Comparison of ENCODE assay signal across 27 cellular contexts in the genomic region with DNA sequence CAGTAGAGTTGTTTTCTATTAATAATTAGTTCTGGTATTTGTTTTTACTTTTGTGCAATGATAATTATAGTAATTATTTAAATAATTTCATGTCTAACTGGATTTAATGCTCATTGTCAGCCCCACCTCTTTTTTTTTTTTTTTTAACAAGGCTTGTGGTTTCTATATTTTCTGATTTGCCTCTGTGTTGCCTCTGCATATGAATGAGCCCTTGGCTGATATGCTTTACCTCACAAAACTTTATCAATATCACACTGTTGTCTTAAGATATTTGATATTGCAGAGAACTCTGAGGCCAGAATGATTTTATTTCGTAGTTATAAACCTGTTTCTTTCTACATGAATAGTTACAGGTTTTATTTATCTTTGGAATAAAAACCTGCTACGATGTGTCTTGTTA.
A peak's percentile ranks its signal among the peaks of the same experiment; 100 is the strongest.
DNase-seq lines count a peak whose midpoint lies in the region; ATAC-seq and TF ChIP-seq lines count a peak whose summit lies in the region.
"Had no signal": no experiment of that assay in that cellular context is flagged by ENCODE, and none has a peak within 500 bp of the region (broad histone marks: within the 10 kb centered on the region; RNA-seq: fewer than 3 reads in every experiment).

No MANE protein-coding gene starts in this region.

- peaks cover 8 to 12% of the 10 kb centered on the region in 2 experiments; a peak in 3 of 4 replicates for H3K4me1 ChIP-seq in HCT116 (ENCODE audit: control insufficient read depth in 1 of 2, insufficient read depth in 2 of 2, low read length in 2 of 2)
- peaks cover 51% of the 10 kb centered on the region for H3K4me1 ChIP-seq in OCI-LY1 (ENCODE audit: insufficient read depth, low read length, severe bottlenecking)
- H3K4me1 ChIP-seq: HAP-1 had no signal

- POLR2A ChIA-PET in HCT116 (lab: Charles Lee) = no interaction called here

- H3K4me3 Mint-ChIP-seq in activated naive CD4-positive, alpha-beta T cell treated with anti-CD3 and anti-CD28 coated beads for 36 hours = no peak overlapping the region
- H3K4me3 Mint-ChIP-seq: B cell; CD8-positive, alpha-beta T cell had no signal

- H3K4me1 Mint-ChIP-seq in activated naive CD4-positive, alpha-beta T cell treated with anti-CD3 and anti-CD28 coated beads for 36 hours (ENCODE audit: low read depth) = peaks cover 13% of the 10 kb centered on the region

- no peaks in the 10 kb centered on the region for H3K79me2 ChIP-seq in HCT116 (ENCODE audit: insufficient read depth, low read length)
- no peaks in the 10 kb centered on the region for H3K79me2 ChIP-seq in OCI-LY1 (ENCODE audit: insufficient read depth, low read length)

- CTCF ChIA-PET in HCT116 (lab: Charles Lee) = no interaction called here
- CTCF ChIA-PET in activated naive CD4-positive, alpha-beta T cell treated with anti-CD3 and anti-CD28 coated beads for 36 hours (lab: Charles Lee) = no interaction called here

- H3K27me3 ChIP-seq in HCT116 (ENCODE audit: insufficient read depth, low read length) (no peaks in the 10 kb centered on the region), OCI-LY1 (ENCODE audit: insufficient read depth, low read length) (no peaks in the 10 kb centered on the region)
- H3K27me3 ChIP-seq: SJCRH30 had no signal

- peaks cover 1% of the 10 kb centered on the region for H3K36me3 Mint-ChIP-seq in activated naive CD4-positive, alpha-beta T cell treated with anti-CD3 and anti-CD28 coated beads for 36 hours (ENCODE audit: low read depth)
- H3K36me3 Mint-ChIP-seq: CD8-positive, alpha-beta T cell had no signal

- BruUV-seq in HCT116 (replicated peaks; lab: Mats Ljungman, UMichigan) = no TSS peak

- H3K9me2 ChIP-seq in HCT116 (ENCODE audit: insufficient read depth) (no peaks in the 10 kb centered on the region), OCI-LY1 (ENCODE audit: low read depth, low read length) (no peaks in the 10 kb centered on the region)

- no peak for TF ChIP-seq RAD21 in HCT116 (IDR thresholded peaks at IDR 0.05; ENCODE audit: low read depth)

- H3K36me3 ChIP-seq in HCT116 (ENCODE audit: control insufficient read depth in 1 of 2, insufficient read depth in 2 of 2, low read length in 2 of 2) (no peaks in the 10 kb centered on the region), OCI-LY1 (ENCODE audit: insufficient read depth, low read length) (no peaks in the 10 kb centered on the region)
- H3K36me3 ChIP-seq: HAP-1, SJCRH30 had no signal

- no peak for TF ChIP-seq CTCF in HCT116 (IDR thresholded peaks at IDR 0.05 in 2 of 3, conservative IDR thresholded peaks at IDR 0.05 in 1 of 3; ENCODE audit: borderline replicate concordance in 1 of 3, insufficient read depth in 1 of 3, low read depth in 2 of 3, low read length in 2 of 3)
- no peak for TF ChIP-seq CTCF in OCI-LY1 (IDR thresholded peaks at IDR 0.05; ENCODE audit: low read length)
- TF ChIP-seq CTCF in foreskin fibroblast (IDR thresholded peaks at IDR 0.05; ENCODE audit: low read depth, low read length) = no peak

- H2AFZ ChIP-seq in HCT116 (ENCODE audit: low read depth, low read length, poor library complexity, severe bottlenecking) (peak overlapping the region; percentile 85), OCI-LY1 (ENCODE audit: low read length) (peak overlapping the region; percentile 77; the same call in 1 of the 2 replicates)

- ATAC-seq in HCT116 (no peak), HG03460 (IDR thresholded peaks at IDR 0.05; ENCODE audit: unreplicated experiment) (no peak)
- ATAC-seq: CD8-positive, alpha-beta T cell; HepG2; Right ventricle myocardium inferior had no signal

- peaks cover 2% of the 10 kb centered on the region for H3K27me3 Mint-ChIP-seq in activated naive CD4-positive, alpha-beta T cell treated with anti-CD3 and anti-CD28 coated beads for 36 hours (ENCODE audit: low read depth)
- H3K27me3 Mint-ChIP-seq: B cell had no signal

- H3K9me3 ChIP-seq in HCT116 (ENCODE audit: control insufficient read depth in 1 of 2, insufficient read depth in 1 of 2, low read depth in 1 of 2, low read length in 2 of 2) (no peaks in the 10 kb centered on the region), OCI-LY1 (ENCODE audit: low read length) (no peaks in the 10 kb centered on the region)
- H3K9me3 ChIP-seq: Caco-2, HAP-1, SJCRH30 had no signal

- no peak overlapping the region for H3K27ac ChIP-seq in HCT116 (ENCODE audit: low read depth, low read length)
- H3K27ac ChIP-seq in OCI-LY1 (ENCODE audit: low read depth, low read length, poor library complexity, severe bottlenecking) = peak overlapping the region; percentile 93
- H3K27ac ChIP-seq: C4-2B, SJCRH30 had no signal

- intact Hi-C loops in HCT116 (cut with micrococcal nuclease) = no loop called here
- intact Hi-C loops in activated naive CD4-positive, alpha-beta T cell treated with anti-CD3 and anti-CD28 coated beads for 36 hours (cut with micrococcal nuclease) = no loop called here

- no peak for TF ChIP-seq POLR2A in HCT116 (IDR thresholded peaks at IDR 0.05; ENCODE audit: borderline replicate concordance, extremely low read depth, insufficient read depth, insufficient read length)

- no peaks in the 10 kb centered on the region for H3K9me3 Mint-ChIP-seq in activated naive CD4-positive, alpha-beta T cell treated with anti-CD3 and anti-CD28 coated beads for 36 hours
- H3K9me3 Mint-ChIP-seq: CD8-positive, alpha-beta T cell had no signal

- H3K9ac ChIP-seq in HCT116 (ENCODE audit: low read length) (no peak overlapping the region), OCI-LY1 (ENCODE audit: low read length) (peak overlapping the region; percentile 62)

- no peak for DNase-seq in HCT116 (ENCODE audit: low read depth, low spot score)
- DNase-seq in SW480 (ENCODE audit: low spot score) = peak; percentile 13
- no peak for DNase-seq in foreskin fibroblast
- no peak for DNase-seq in activated naive CD4-positive, alpha-beta T cell treated with anti-CD3 and anti-CD28 coated beads for 36 hours
- DNase-seq in NOMO-1 treated with dmso at 0.1 percent for 144 hours (lab: John Stamatoyannopoulos, UW; ENCODE audit: unreplicated experiment) = no peak
- DNase-seq: Caco-2; CD8-positive, alpha-beta T cell; DMS 273 treated with DMSO at 0.1 percent for 48 hours; DMS79; GF-D8; GOT3; Kasumi-1; MV-4-11; NCI-H1105; NCI-H1436 treated with DMSO at 0.1 percent for 48 hours; NCI-H187 treated with DMSO at 0.1 percent for 48 hours; NCI-H524 treated with DMSO at 0.1 percent for 48 hours; NCI-H82; NK-92 treated with Interleukin-12 subunit alpha and Interleukin-12 subunit beta, amount 100 ng/mL, for 24 hours; SJCRH30 had no signal

- H3F3A ChIP-seq in OCI-LY1 (ENCODE audit: insufficient read depth, low read length) = peaks cover 16% of the 10 kb centered on the region; the same call in 1 of the 2 replicates

- RAD21 ChIA-PET in HCT116 (lab: Charles Lee; ENCODE audit: low non-redundant PET in 1 of 2, low total read pairs in 2 of 2, uncharacterized antibody in 2 of 2, unreplicated experiment in 2 of 2) = no interaction called here

- no peak overlapping the region for H3K4me3 ChIP-seq in HCT116 (replicated peaks in 1 of 2; ENCODE audit: low read depth in 1 of 2, low read length in 2 of 2)
- peak overlapping the region; percentile 42 for H3K4me3 ChIP-seq in OCI-LY1 (ENCODE audit: low read depth, low read length, poor library complexity, severe bottlenecking)
- no peak overlapping the region for H3K4me3 ChIP-seq in foreskin fibroblast (ENCODE audit: low read depth in 1 of 2, low read length in 2 of 2)
- H3K4me3 ChIP-seq: HAP-1, SJCRH30 had no signal

- H3K4me2 ChIP-seq in HCT116 (ENCODE audit: low read length) (peak overlapping the region; percentile 32; the same call in 1 of the 2 replicates), OCI-LY1 (ENCODE audit: low read length) (peak overlapping the region; percentile 74)

- H3K27ac Mint-ChIP-seq in activated naive CD4-positive, alpha-beta T cell treated with anti-CD3 and anti-CD28 coated beads for 36 hours = no peak overlapping the region
- H3K27ac Mint-ChIP-seq: B cell; CD8-positive, alpha-beta T cell had no signal

- H4K20me1 ChIP-seq in HCT116 (ENCODE audit: insufficient read depth) (no peaks in the 10 kb centered on the region), OCI-LY1 (ENCODE audit: insufficient read depth, low read length) (no peaks in the 10 kb centered on the region)

TF ChIP-seq in HCT116, 20 proteins besides CTCF, POLR2A, EP300 and RAD21 (continues in another document):
- no peak for TF ChIP-seq CEBPB (IDR thresholded peaks at IDR 0.05; ENCODE audit: low read depth)
- TF ChIP-seq EGR1 (IDR thresholded peaks at IDR 0.05; ENCODE audit: low read depth) = no peak
- no peak for TF ChIP-seq ZFX (IDR thresholded peaks at IDR 0.05)
- TF ChIP-seq TCF7L2 (IDR thresholded peaks at IDR 0.05; ENCODE audit: borderline replicate concordance, extremely low read depth, insufficient read depth, insufficient read length) = no peak
- TF ChIP-seq EZH2 (IDR thresholded peaks at IDR 0.05) = no peak
- no peak for TF ChIP-seq ZNF274 (IDR thresholded peaks at IDR 0.05; ENCODE audit: low read depth, low read length)
- no peak for TF ChIP-seq SRF (IDR thresholded peaks at IDR 0.05; ENCODE audit: low read depth)
- TF ChIP-seq ELF1 (IDR thresholded peaks at IDR 0.05; ENCODE audit: borderline replicate concordance, low read depth) = no peak
- TF ChIP-seq, protein P1, sequence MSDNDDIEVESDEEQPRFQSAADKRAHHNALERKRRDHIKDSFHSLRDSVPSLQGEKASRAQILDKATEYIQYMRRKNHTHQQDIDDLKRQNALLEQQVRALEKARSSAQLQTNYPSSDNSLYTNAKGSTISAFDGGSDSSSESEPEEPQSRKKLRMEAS (IDR thresholded peaks at IDR 0.05) = no peak
- TF ChIP-seq, protein P2, sequence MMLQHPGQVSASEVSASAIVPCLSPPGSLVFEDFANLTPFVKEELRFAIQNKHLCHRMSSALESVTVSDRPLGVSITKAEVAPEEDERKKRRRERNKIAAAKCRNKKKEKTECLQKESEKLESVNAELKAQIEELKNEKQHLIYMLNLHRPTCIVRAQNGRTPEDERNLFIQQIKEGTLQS (IDR thresholded peaks at IDR 0.05) = no peak
- TF ChIP-seq FOSL1 (IDR thresholded peaks at IDR 0.05; ENCODE audit: low read depth) = no peak
- TF ChIP-seq, protein P3, sequence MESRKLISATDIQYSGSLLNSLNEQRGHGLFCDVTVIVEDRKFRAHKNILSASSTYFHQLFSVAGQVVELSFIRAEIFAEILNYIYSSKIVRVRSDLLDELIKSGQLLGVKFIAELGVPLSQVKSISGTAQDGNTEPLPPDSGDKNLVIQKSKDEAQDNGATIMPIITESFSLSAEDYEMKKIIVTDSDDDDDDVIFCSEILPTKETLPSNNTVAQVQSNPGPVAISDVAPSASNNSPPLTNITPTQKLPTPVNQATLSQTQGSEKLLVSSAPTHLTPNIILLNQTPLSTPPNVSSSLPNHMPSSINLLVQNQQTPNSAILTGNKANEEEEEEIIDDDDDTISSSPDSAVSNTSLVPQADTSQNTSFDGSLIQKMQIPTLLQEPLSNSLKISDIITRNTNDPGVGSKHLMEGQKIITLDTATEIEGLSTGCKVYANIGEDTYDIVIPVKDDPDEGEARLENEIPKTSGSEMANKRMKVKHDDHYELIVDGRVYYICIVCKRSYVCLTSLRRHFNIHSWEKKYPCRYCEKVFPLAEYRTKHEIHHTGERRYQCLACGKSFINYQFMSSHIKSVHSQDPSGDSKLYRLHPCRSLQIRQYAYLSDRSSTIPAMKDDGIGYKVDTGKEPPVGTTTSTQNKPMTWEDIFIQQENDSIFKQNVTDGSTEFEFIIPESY (IDR thresholded peaks at IDR 0.05; ENCODE audit: extremely low read depth, insufficient replicate concordance, low read length) = no peak
